Comparison of ENCODE assay signal across 24 cellular contexts in the genomic region with DNA sequence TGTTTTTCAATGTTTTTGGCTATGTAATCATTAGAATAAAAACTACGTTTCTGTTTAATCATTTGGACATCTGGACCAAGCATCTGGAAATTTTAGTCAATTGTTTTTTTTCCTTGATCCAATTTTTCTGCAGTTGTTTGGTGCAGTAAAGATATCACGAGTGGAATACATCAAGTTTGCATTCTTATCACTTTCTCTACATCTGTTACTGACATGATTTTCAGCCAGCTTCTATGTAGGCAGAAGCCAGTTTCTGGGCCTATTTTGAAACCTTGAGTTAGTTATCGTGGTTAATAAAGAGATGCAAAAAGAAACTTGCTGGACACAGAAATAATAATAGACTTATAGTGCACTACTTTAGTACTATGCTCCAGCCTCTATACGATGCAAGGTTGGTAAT.
DNase-seq lines count a peak whose midpoint lies in the region; ATAC-seq, FAIRE-seq and TF ChIP-seq lines count a peak whose summit lies in the region.
"Had no signal": no experiment of that assay in that cellular context is flagged by ENCODE, and none has a peak within 500 bp of the region (broad histone marks: within the 10 kb centered on the region; RNA-seq: fewer than 3 reads in every experiment).

No MANE protein-coding gene starts in this region.

- H3K4me3 ChIP-seq in choroid plexus epithelial cell (ENCODE audit: low read depth, low read length) (no peak overlapping the region), heart left ventricle (no peak overlapping the region), subcutaneous abdominal adipose tissue (ENCODE audit: low read depth in 1 of 5, low read length in 5 of 5) (no peak overlapping the region), HepG2 (replicated peaks in 1 of 3; ENCODE audit: insufficient read depth in 1 of 3, low read depth in 2 of 3, low read length in 3 of 3) (no peak overlapping the region)
- H3K4me3 ChIP-seq: BLaER1 treated with 17β-estradiol and CSF1 and Interleukin-3, amounts not matched to agents 10 nM and 100 nM; SJCRH30 had no signal

- BruUV-seq in HepG2 (replicated peaks; lab: Mats Ljungman, UMichigan) = no TSS peak

- DNase-seq in LHCN-M2 (ENCODE audit: low read depth) (peak; percentile 28), choroid plexus epithelial cell (ENCODE audit: low read depth) (peak; percentile 38), heart left ventricle (no peak), HepG2 (ENCODE audit: low spot score) (no peak), NCI-H524 treated with DMSO at 0.1 percent for 48 hours (lab: John Stamatoyannopoulos, UW) (no peak)
- DNase-seq: Calu3; CD8-positive, alpha-beta T cell; H7; HFFc6; KG1; MV-4-11; NCI-H1417; NCI-H187; NCI-H2107; NCI-H2227 treated with DMSO at 0.1 percent for 48 hours; NCI-H510A treated with DMSO at 0.1 percent for 48 hours; PC-3; SJCRH30 had no signal

- TF ChIP-seq POLR2A in heart left ventricle (IDR thresholded peaks at IDR 0.05) (no peak), HepG2 (IDR thresholded peaks at IDR 0.05; ENCODE audit: insufficient read depth in 1 of 2, low read depth in 2 of 2, low read length in 2 of 2) (no peak)

- peak overlapping the region in 10 of 12 donors; percentile 1 to 60 (median 37) for H3K27ac ChIP-seq in heart left ventricle
- peak overlapping the region; percentile 31 for H3K27ac ChIP-seq in subcutaneous abdominal adipose tissue (ENCODE audit: low read depth, low read length)
- H3K27ac ChIP-seq in HepG2 (ENCODE audit: extremely low read length, insufficient read depth, low read length) = no peak overlapping the region
- H3K27ac ChIP-seq: BLaER1 treated with 17β-estradiol and CSF1 and Interleukin-3, amounts not matched to agents 10 nM and 100 nM; RWPE1; SJCRH30 had no signal

- TF ChIP-seq CTCF in choroid plexus epithelial cell (conservative IDR thresholded peaks at IDR 0.05; ENCODE audit: low read depth, low read length) (no peak), heart left ventricle (IDR thresholded peaks at IDR 0.05) (no peak), HepG2 (CRISPR knock-in tag; IDR thresholded peaks at IDR 0.05) (no peak)

- in situ Hi-C loops in HepG2 (cut with HindIII; ENCODE audit: extremely low pct_ligation_motif_present, low pct_unique_long_range_greater_than_20kb) = no loop called here

- intact Hi-C loops in heart left ventricle (cut with DNase I) (loop anchor here in 1 of 10 donors (10.0 kb wide), 1 partner anchor 180 kb away; no protein-coding TSS in a partner anchor), HepG2 (cut with micrococcal nuclease; ENCODE audit: unreplicated experiment) (no loop called here)

- WGBS in heart left ventricle, 4 donors = 50 to 68% (median 59%) methylated on average over 4 of the region's 4 CpGs
- 2% methylated on average over 4 of the region's 4 CpGs for WGBS in HepG2 (ENCODE audit: low lambda C conversion rate)

- no peak for TF ChIP-seq RAD21 in HepG2 (CRISPR knock-in tag; IDR thresholded peaks at IDR 0.05)

- no peaks in the 10 kb centered on the region for H3K79me2 ChIP-seq in HepG2 (ENCODE audit: insufficient read depth, low read length)

- peaks cover 0 to 20% (median 0%) of the 10 kb centered on the region in 12 donors for H3K4me1 ChIP-seq in heart left ventricle
- peaks cover 0 to 9% (median 3%) of the 10 kb centered on the region in 5 donors for H3K4me1 ChIP-seq in subcutaneous abdominal adipose tissue (ENCODE audit: control insufficient read depth in 5 of 5, insufficient read depth in 5 of 5, low read length in 5 of 5)
- H3K4me1 ChIP-seq in HepG2 (ENCODE audit: insufficient read depth, low read length) = no peaks in the 10 kb centered on the region
- H3K4me1 ChIP-seq: BLaER1 treated with 17β-estradiol and CSF1 and Interleukin-3, amounts not matched to agents 10 nM and 100 nM had no signal

- CTCF ChIA-PET in HepG2 (lab: Yijun Ruan, JAX; ENCODE audit: low intra/inter-chr PET ratio, low total read pairs) = no interaction called here

- no peaks in the 10 kb centered on the region for H4K20me1 ChIP-seq in HepG2 (ENCODE audit: insufficient read depth, low read length)
- H4K20me1 ChIP-seq: BLaER1 treated with 17β-estradiol and CSF1 and Interleukin-3, amounts not matched to agents 10 nM and 100 nM had no signal

- H3K9me3 ChIP-seq in heart left ventricle (no peaks in the 10 kb centered on the region), subcutaneous abdominal adipose tissue (ENCODE audit: control insufficient read depth in 5 of 5, low read length in 5 of 5) (no peaks in the 10 kb centered on the region), HepG2 (ENCODE audit: low read length) (peaks cover 96% of the 10 kb centered on the region)
- H3K9me3 ChIP-seq: BLaER1 treated with 17β-estradiol and CSF1 and Interleukin-3, amounts not matched to agents 10 nM and 100 nM; SJCRH30 had no signal

- H3K9ac ChIP-seq in subcutaneous abdominal adipose tissue (ENCODE audit: low read length in 5 of 5) (no peak overlapping the region), HepG2 (ENCODE audit: insufficient read depth, low read depth, low read length) (no peak overlapping the region)
- H3K9ac ChIP-seq: BLaER1 treated with 17β-estradiol and CSF1 and Interleukin-3, amounts not matched to agents 10 nM and 100 nM had no signal

- H3K36me3 ChIP-seq in heart left ventricle (no peaks in the 10 kb centered on the region), subcutaneous abdominal adipose tissue (ENCODE audit: control insufficient read depth in 5 of 5, insufficient read depth in 5 of 5, low read length in 5 of 5) (no peaks in the 10 kb centered on the region), HepG2 (replicated peaks in 1 of 2; ENCODE audit: control insufficient read depth in 1 of 2, insufficient read depth in 2 of 2, low read length in 2 of 2) (no peaks in the 10 kb centered on the region)
- H3K36me3 ChIP-seq: BLaER1 treated with 17β-estradiol and CSF1 and Interleukin-3, amounts not matched to agents 10 nM and 100 nM; SJCRH30 had no signal

- no peak for FAIRE-seq in HepG2 (lab: Jason Lieb, UNC)
- FAIRE-seq: GM12891 had no signal

- H3K4me2 ChIP-seq in HepG2 (ENCODE audit: low read depth, low read length) = no peak overlapping the region
- H3K4me2 ChIP-seq: BLaER1 treated with 17β-estradiol and CSF1 and Interleukin-3, amounts not matched to agents 10 nM and 100 nM had no signal

- POLR2A ChIA-PET in HepG2 (lab: Yijun Ruan, JAX) = no interaction called here

- H3K27me3 ChIP-seq in heart left ventricle (no peaks in the 10 kb centered on the region), subcutaneous abdominal adipose tissue (ENCODE audit: control insufficient read depth in 5 of 5, insufficient read depth in 4 of 5, low read length in 5 of 5) (no peaks in the 10 kb centered on the region), HepG2 (ENCODE audit: control insufficient read depth in 1 of 2, insufficient read depth in 2 of 2, low read length in 2 of 2) (no peaks in the 10 kb centered on the region)
- H3K27me3 ChIP-seq: BLaER1 treated with 17β-estradiol and CSF1 and Interleukin-3, amounts not matched to agents 10 nM and 100 nM; SJCRH30 had no signal

- ATAC-seq in heart left ventricle = peak in 1 of 4 donors; percentile 50
- no peak for ATAC-seq in HepG2
- no peak for ATAC-seq in GM21786 (IDR thresholded peaks at IDR 0.05; ENCODE audit: unreplicated experiment)
- ATAC-seq in GM21360 (IDR thresholded peaks at IDR 0.05; ENCODE audit: unreplicated experiment) = no peak
- ATAC-seq: CD8-positive, alpha-beta T cell; PC-3 had no signal

- H2AFZ ChIP-seq in HepG2 (ENCODE audit: low read length) = no peak overlapping the region

- TF ChIP-seq EP300 in HepG2 (IDR thresholded peaks at IDR 0.05; ENCODE audit: low read depth in 2 of 2, low read length in 2 of 2) (no peak), HepG2 (CRISPR knock-in tag; IDR thresholded peaks at IDR 0.05; ENCODE audit: borderline replicate concordance) (no peak)

TF ChIP-seq in HepG2, 621 proteins besides CTCF, POLR2A, EP300 and RAD21:
- TF ChIP-seq, protein P1, sequence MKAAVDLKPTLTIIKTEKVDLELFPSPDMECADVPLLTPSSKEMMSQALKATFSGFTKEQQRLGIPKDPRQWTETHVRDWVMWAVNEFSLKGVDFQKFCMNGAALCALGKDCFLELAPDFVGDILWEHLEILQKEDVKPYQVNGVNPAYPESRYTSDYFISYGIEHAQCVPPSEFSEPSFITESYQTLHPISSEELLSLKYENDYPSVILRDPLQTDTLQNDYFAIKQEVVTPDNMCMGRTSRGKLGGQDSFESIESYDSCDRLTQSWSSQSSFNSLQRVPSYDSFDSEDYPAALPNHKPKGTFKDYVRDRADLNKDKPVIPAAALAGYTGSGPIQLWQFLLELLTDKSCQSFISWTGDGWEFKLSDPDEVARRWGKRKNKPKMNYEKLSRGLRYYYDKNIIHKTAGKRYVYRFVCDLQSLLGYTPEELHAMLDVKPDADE (CRISPR knock-in tag; IDR thresholded peaks at IDR 0.05) = no peak
TF ChIP-seq in HepG2: peak in this region for 0.

Comparison
In these comparisons a context has a peak if more than half of its experiments do, and no peak if none do; other contexts are left out.
1. DNase-seq: peak in LHCN-M2 (single experiment) and choroid plexus epithelial cell (single experiment); none in heart left ventricle (0 of 5), HepG2 (single experiment) and NCI-H524 treated with DMSO at 0.1 percent for 48 hours (single experiment).